In genomic region chr1:16464917-16465625, GRCh38 we compare ENCODE assay signal across 35 cellular contexts. TPM values are rescaled to one million over a fixed set of nuclear protein-coding genes. Genes with fewer than 3 reads are reported as not detected.
DNase-seq lines count a peak whose midpoint lies in the region; ATAC-seq and TF ChIP-seq lines count a peak whose summit lies in the region.
"Had no signal": no experiment of that assay in that cellular context is flagged by ENCODE, and none has a peak within 500 bp of the region (broad histone marks: within the 10 kb centered on the region; RNA-seq: fewer than 3 reads in every experiment).

No MANE protein-coding gene starts in this region.

- no peaks in the 10 kb centered on the region for H3K27me3 ChIP-seq in neural progenitor cell
- H3K27me3 ChIP-seq: heart left ventricle, sigmoid colon, transverse colon had no signal

- H3K9ac ChIP-seq in neural progenitor cell = no peak overlapping the region
- H3K9ac ChIP-seq: KMS-11 had no signal

- no peaks in the 10 kb centered on the region for H4K20me1 ChIP-seq in neural progenitor cell (ENCODE audit: low read depth)

- peak overlapping the region; percentile 28 for H3K27ac Mint-ChIP-seq in activated naive CD8-positive, alpha-beta T cell
- H3K27ac Mint-ChIP-seq in activated naive CD8-positive, alpha-beta T cell treated with anti-CD3 and anti-CD28 coated beads for 36 hours = no peak overlapping the region
- no peak overlapping the region for H3K27ac Mint-ChIP-seq in chondrocyte (ENCODE audit: unreplicated experiment)
- peak overlapping the region; percentile 43 for H3K27ac Mint-ChIP-seq in neural progenitor cell
- H3K27ac Mint-ChIP-seq: activated CD4-positive, alpha-beta memory T cell treated with anti-CD3 and anti-CD28 coated beads, Interleukin-2, amount 10 ng/mL, durations not matched to agents 7 days and 5 days; activated naive CD4-positive, alpha-beta T cell treated with anti-CD3 and anti-CD28 coated beads, Interleukin-2, amount 50 U/mL, for 24 hours; activated T-helper 2 cell treated with anti-CD3 and anti-CD28 coated beads, Interferon-gamma antibody, Interleukin-2, Interleukin-4, amounts not matched to agents 10 μg/mL and 5 μg/mL and 100 μg/mL, durations not matched to agents 14 hours and 24 hours and 36 hours; B cell; dendritic cell treated with granulocyte-macrophage colony-stimulating factor and Interleukin-4, amounts not matched to agents 40 ng/mL and 50 ng/mL, for 4 days; H9 had no signal

- H3F3A ChIP-seq in neural progenitor cell (ENCODE audit: low read depth) = no peaks in the 10 kb centered on the region

- H3K36me3 Mint-ChIP-seq in activated naive CD8-positive, alpha-beta T cell = peaks cover 7% of the 10 kb centered on the region
- peaks cover 7% of the 10 kb centered on the region for H3K36me3 Mint-ChIP-seq in activated naive CD8-positive, alpha-beta T cell treated with anti-CD3 and anti-CD28 coated beads for 36 hours
- peaks cover 15% of the 10 kb centered on the region for H3K36me3 Mint-ChIP-seq in chondrocyte (ENCODE audit: low read depth)
- peaks cover 24% of the 10 kb centered on the region for H3K36me3 Mint-ChIP-seq in neural progenitor cell

- H3K79me2 ChIP-seq in neural progenitor cell (ENCODE audit: low read depth) = no peaks in the 10 kb centered on the region

- H3K4me1 ChIP-seq in neural progenitor cell = no peaks in the 10 kb centered on the region
- H3K4me1 ChIP-seq: heart left ventricle, left ventricle myocardium inferior, prostate gland, sigmoid colon, transverse colon had no signal

- no peaks in the 10 kb centered on the region for H3K9me3 ChIP-seq in neural progenitor cell (ENCODE audit: low read depth)
- H3K9me3 ChIP-seq: heart left ventricle, left ventricle myocardium inferior, prostate gland, sigmoid colon, transverse colon had no signal

- no peak overlapping the region for H3K4me3 ChIP-seq in neural progenitor cell
- H3K4me3 ChIP-seq: GM12878, heart left ventricle, left ventricle myocardium inferior, PC-9, prostate gland, sigmoid colon, transverse colon had no signal

- no peak for DNase-seq in activated naive CD8-positive, alpha-beta T cell treated with anti-CD3 and anti-CD28 coated beads for 36 hours
- DNase-seq in chondrocyte (ENCODE audit: low spot score) (peak; percentile 48), neural progenitor cell (ENCODE audit: low spot score) (no peak), HT-29 (ENCODE audit: low spot score) (no peak), substantia nigra (lab: John Stamatoyannopoulos, UW) (no peak)
- DNase-seq: activated CD4-positive, alpha-beta memory T cell treated with anti-CD3 and anti-CD28 coated beads, Interleukin-2, amount 10 ng/mL, durations not matched to agents 7 days and 5 days; activated CD4-positive, CD25-positive, alpha-beta regulatory T cell treated with anti-CD3 and anti-CD28 coated beads, Interleukin-2, amount 50 U/mL, for 72 hours; activated CD8-positive, alpha-beta memory T cell treated with anti-CD3 and anti-CD28 coated beads, Interleukin-2, amount 50 U/mL, for 48 hours; central memory CD4-positive, alpha-beta T cell; foreskin melanocyte; H9; heart left ventricle; left ventricle myocardium inferior; mesenchymal stem cell; MM.1S; NCI-H2081; NCI-H526; NK-92 treated with Interleukin-12 subunit alpha and Interleukin-12 subunit beta, amount 100 ng/mL, for 24 hours; PC-9; Right ventricle myocardium superior; sigmoid colon; stimulated activated CD4-positive, alpha-beta T cell treated with anti-CD3 and anti-CD28 coated beads, Interleukin-4, amount 100 ng/mL, for 24 hours; T-helper 2 cell; transverse colon had no signal

- H3K4me1 Mint-ChIP-seq in activated naive CD8-positive, alpha-beta T cell (ENCODE audit: low read depth) = peaks cover 7% of the 10 kb centered on the region
- peaks cover 3% of the 10 kb centered on the region for H3K4me1 Mint-ChIP-seq in activated naive CD8-positive, alpha-beta T cell treated with anti-CD3 and anti-CD28 coated beads for 36 hours
- H3K4me1 Mint-ChIP-seq in chondrocyte (ENCODE audit: low read depth) (peaks cover 8% of the 10 kb centered on the region), neural progenitor cell (no peaks in the 10 kb centered on the region)
- H3K4me1 Mint-ChIP-seq: activated CD4-positive, alpha-beta memory T cell treated with anti-CD3 and anti-CD28 coated beads, Interleukin-2, amount 10 ng/mL, durations not matched to agents 7 days and 5 days; B cell had no signal

- no peak overlapping the region for H3K4me3 Mint-ChIP-seq in activated naive CD8-positive, alpha-beta T cell
- no peak overlapping the region for H3K4me3 Mint-ChIP-seq in activated naive CD8-positive, alpha-beta T cell treated with anti-CD3 and anti-CD28 coated beads for 36 hours
- H3K4me3 Mint-ChIP-seq in chondrocyte (ENCODE audit: unreplicated experiment) (no peak overlapping the region), neural progenitor cell (no peak overlapping the region)
- H3K4me3 Mint-ChIP-seq: activated CD4-positive, alpha-beta memory T cell treated with anti-CD3 and anti-CD28 coated beads, Interleukin-2, amount 10 ng/mL, durations not matched to agents 7 days and 5 days; activated naive CD4-positive, alpha-beta T cell treated with anti-CD3 and anti-CD28 coated beads, Interleukin-2, amount 50 U/mL, for 24 hours; B cell; dendritic cell treated with granulocyte-macrophage colony-stimulating factor and Interleukin-4, amounts not matched to agents 40 ng/mL and 50 ng/mL, for 4 days; H9 had no signal

- no peaks in the 10 kb centered on the region for H3K36me3 ChIP-seq in neural progenitor cell
- H3K36me3 ChIP-seq: prostate gland, transverse colon had no signal

- no peak overlapping the region for H3K4me2 ChIP-seq in neural progenitor cell
- H3K4me2 ChIP-seq: KMS-11, PC-9 had no signal

- TF ChIP-seq CTCF in chondrocyte (IDR thresholded peaks at IDR 0.05) (no peak), neural progenitor cell (IDR thresholded peaks at IDR 0.05) (no peak)

- no peaks in the 10 kb centered on the region for H3K27me3 Mint-ChIP-seq in activated naive CD8-positive, alpha-beta T cell
- H3K27me3 Mint-ChIP-seq in activated naive CD8-positive, alpha-beta T cell treated with anti-CD3 and anti-CD28 coated beads for 36 hours = no peaks in the 10 kb centered on the region
- H3K27me3 Mint-ChIP-seq in chondrocyte (ENCODE audit: low read depth) (no peaks in the 10 kb centered on the region), neural progenitor cell (ENCODE audit: insufficient read depth, low read depth) (no peaks in the 10 kb centered on the region)
- H3K27me3 Mint-ChIP-seq: activated CD4-positive, alpha-beta memory T cell treated with anti-CD3 and anti-CD28 coated beads, Interleukin-2, amount 10 ng/mL, durations not matched to agents 7 days and 5 days; activated naive CD4-positive, alpha-beta T cell treated with anti-CD3 and anti-CD28 coated beads, Interleukin-2, amount 50 U/mL, for 24 hours; B cell; dendritic cell treated with granulocyte-macrophage colony-stimulating factor and Interleukin-4, amounts not matched to agents 40 ng/mL and 50 ng/mL, for 4 days had no signal

- no peaks in the 10 kb centered on the region for H3K9me3 Mint-ChIP-seq in activated naive CD8-positive, alpha-beta T cell (ENCODE audit: low read depth)
- H3K9me3 Mint-ChIP-seq in activated naive CD8-positive, alpha-beta T cell treated with anti-CD3 and anti-CD28 coated beads for 36 hours = no peaks in the 10 kb centered on the region
- no peaks in the 10 kb centered on the region for H3K9me3 Mint-ChIP-seq in chondrocyte (ENCODE audit: low read depth)
- H3K9me3 Mint-ChIP-seq in neural progenitor cell = no peaks in the 10 kb centered on the region
- H3K9me3 Mint-ChIP-seq: activated CD4-positive, alpha-beta memory T cell treated with anti-CD3 and anti-CD28 coated beads, Interleukin-2, amount 10 ng/mL, durations not matched to agents 7 days and 5 days; activated naive CD4-positive, alpha-beta T cell treated with anti-CD3 and anti-CD28 coated beads, Interleukin-2, amount 50 U/mL, for 24 hours; activated T-helper 2 cell treated with anti-CD3 and anti-CD28 coated beads, Interferon-gamma antibody, Interleukin-2, Interleukin-4, amounts not matched to agents 10 μg/mL and 5 μg/mL and 100 μg/mL, durations not matched to agents 14 hours and 24 hours and 36 hours; dendritic cell treated with granulocyte-macrophage colony-stimulating factor and Interleukin-4, amounts not matched to agents 40 ng/mL and 50 ng/mL, for 4 days; H9 had no signal

- H2AFZ ChIP-seq in neural progenitor cell (replicated peaks) = no peak overlapping the region
- H2AFZ ChIP-seq: PC-9 had no signal

- ATAC-seq in GM19463 (IDR thresholded peaks at IDR 0.05; ENCODE audit: unreplicated experiment) = no peak
- no peak for ATAC-seq in HG03439 (IDR thresholded peaks at IDR 0.05; ENCODE audit: unreplicated experiment)
- ATAC-seq: GM12878, heart left ventricle had no signal

- H3K27ac ChIP-seq in neural progenitor cell (no peak overlapping the region), substantia nigra (ENCODE audit: low read depth, low read length, poor library complexity, severe bottlenecking) (no peak overlapping the region)
- H3K27ac ChIP-seq: heart left ventricle, KMS-11, left ventricle myocardium inferior, PC-9, prostate gland, sigmoid colon, transverse colon had no signal

RNA-seq across cellular contexts. Expression of gene NECAP2, which starts 24.5 kb away (rescaled TPM):
- 10 to 100 TPM; 52.5 to 54.9 TPM for total RNA-seq in activated naive CD8-positive, alpha-beta T cell treated with anti-CD3 and anti-CD28 coated beads for 36 hours
- total RNA-seq in chondrocyte (49.1 to 53.4 TPM (median 51.7 TPM) in 3 replicates), neural progenitor cell (ENCODE audit: low replicate concordance) (46.6 and 51.0 TPM in 2 replicates)
- 55.0 and 72.1 TPM in 2 replicates for total RNA-seq in HT-29 (2014; rRNA removed; shearing (Covaris generic))

RNA-seq across cellular contexts. Expression of gene SPATA21, which starts 27.8 kb away (rescaled TPM):
- total RNA-seq in activated naive CD8-positive, alpha-beta T cell treated with anti-CD3 and anti-CD28 coated beads for 36 hours = not detected
- total RNA-seq in chondrocyte = not detected in 3 replicates
- total RNA-seq in neural progenitor cell (ENCODE audit: low replicate concordance) = not detected in 2 replicates
- not detected in 2 replicates for total RNA-seq in HT-29 (2014; rRNA removed; shearing (Covaris generic))
- total RNA-seq: A172; activated T-helper 2 cell treated with anti-CD3 and anti-CD28 coated beads, Interferon-gamma antibody, Interleukin-2, Interleukin-4, amounts not matched to agents 10 μg/mL and 5 μg/mL and 100 μg/mL, durations not matched to agents 14 hours and 24 hours and 36 hours; B cell; H9; heart left ventricle; left ventricle myocardium inferior; PC-9; prostate gland; Right ventricle myocardium superior; sigmoid colon; transverse colon had no signal

RNA-seq across cellular contexts. Expression of gene RNU1-1, which starts 49.0 kb away (rescaled TPM):
- total RNA-seq in activated naive CD8-positive, alpha-beta T cell treated with anti-CD3 and anti-CD28 coated beads for 36 hours = 100 to 1,000 TPM; 874 to 961 TPM
- 1,438 to 1,620 TPM (median 1,579 TPM) in 3 replicates for total RNA-seq in chondrocyte
- under 0.01 TPM in 2 replicates for total RNA-seq in neural progenitor cell (ENCODE audit: low replicate concordance)
- total RNA-seq in HT-29 (2014; rRNA removed; shearing (Covaris generic)) = under 0.01 TPM in 2 replicates

Comparison
In these comparisons a context has a peak if more than half of its experiments do, and no peak if none do; other contexts are left out.
1. H3K27ac Mint-ChIP-seq: peak in activated naive CD8-positive, alpha-beta T cell (single experiment) and neural progenitor cell (single experiment); none in activated naive CD8-positive, alpha-beta T cell treated with anti-CD3 and anti-CD28 coated beads for 36 hours (single experiment) and chondrocyte (single experiment).
2. RNA of gene RNU1-1, which starts 49.0 kb away (total RNA-seq): 1,438 to 1,620 TPM in chondrocyte and 874 to 961 TPM in activated naive CD8-positive, alpha-beta T cell treated with anti-CD3 and anti-CD28 coated beads for 36 hours; under 0.01 TPM in neural progenitor cell and under 0.01 TPM in HT-29; every median in the first group is over 100 times any median in the second.